ENCODE assay signal across 12 cellular contexts in genomic region chr9:34176089-34176488, GRCh38.
"Had no signal": no experiment of that assay in that cellular context is flagged by ENCODE, and none has a peak within 500 bp of the region (broad histone marks: within the 10 kb centered on the region; RNA-seq: fewer than 3 reads in every experiment).

No MANE protein-coding gene starts in this region.

- H3K27ac Mint-ChIP-seq: activated T-helper 2 cell treated with anti-CD3 and anti-CD28 coated beads, Interferon-gamma antibody, Interleukin-2, Interleukin-4, amounts not matched to agents 10 μg/mL and 5 μg/mL and 100 μg/mL, durations not matched to agents 14 hours and 24 hours and 36 hours had no signal

- DNase-seq: activated CD4-positive, alpha-beta T cell treated with anti-CD3 and anti-CD28 coated beads, Interleukin-2, amount 50 U/mL, for 1 hour; activated naive CD4-positive, alpha-beta T cell treated with anti-CD3 and anti-CD28 coated beads, Interleukin-2, amount 50 U/mL, for 16 hours; activated T-cell treated with anti-CD3 and anti-CD28 coated beads for 4 hours; gastrocnemius medialis; psoas muscle; stimulated activated naive CD4-positive, alpha-beta T cell treated with Interleukin-2 at 50 U/mL for 16 hours; T-helper 2 cell; upper lobe of right lung had no signal

- H3K27me3 ChIP-seq: gastrocnemius medialis, suprapubic skin, upper lobe of right lung had no signal

- H3K9me3 ChIP-seq: gastrocnemius medialis, psoas muscle, suprapubic skin, upper lobe of right lung had no signal

- H3K27ac ChIP-seq: gastrocnemius medialis, psoas muscle, suprapubic skin, upper lobe of right lung had no signal

- H3K36me3 ChIP-seq: gastrocnemius medialis, suprapubic skin, upper lobe of right lung had no signal

- H3K9me3 Mint-ChIP-seq: activated T-helper 2 cell treated with anti-CD3 and anti-CD28 coated beads, Interferon-gamma antibody, Interleukin-2, Interleukin-4, amounts not matched to agents 10 μg/mL and 5 μg/mL and 100 μg/mL, durations not matched to agents 14 hours and 24 hours and 36 hours; natural killer cell treated with Interleukin-12 subunit alpha and Interleukin-12 subunit beta and Interleukin-15 and Interleukin-18, amount 100 ng/mL, for 72 hours had no signal

- H3K27me3 Mint-ChIP-seq: natural killer cell treated with Interleukin-12 subunit alpha and Interleukin-12 subunit beta and Interleukin-15 and Interleukin-18, amount 100 ng/mL, for 72 hours had no signal

- ATAC-seq: gastrocnemius medialis; natural killer cell treated with Interleukin-12 subunit alpha and Interleukin-12 subunit beta and Interleukin-15 and Interleukin-18, amount 100 ng/mL, for 72 hours; psoas muscle; sciatic nerve; upper lobe of right lung had no signal

- H3K4me3 Mint-ChIP-seq: natural killer cell treated with Interleukin-12 subunit alpha and Interleukin-12 subunit beta and Interleukin-15 and Interleukin-18, amount 100 ng/mL, for 72 hours had no signal

- H3K4me3 ChIP-seq: gastrocnemius medialis, psoas muscle, suprapubic skin, upper lobe of right lung had no signal
